Comparison of ENCODE assay signal across 9 cellular contexts in the genomic region with DNA sequence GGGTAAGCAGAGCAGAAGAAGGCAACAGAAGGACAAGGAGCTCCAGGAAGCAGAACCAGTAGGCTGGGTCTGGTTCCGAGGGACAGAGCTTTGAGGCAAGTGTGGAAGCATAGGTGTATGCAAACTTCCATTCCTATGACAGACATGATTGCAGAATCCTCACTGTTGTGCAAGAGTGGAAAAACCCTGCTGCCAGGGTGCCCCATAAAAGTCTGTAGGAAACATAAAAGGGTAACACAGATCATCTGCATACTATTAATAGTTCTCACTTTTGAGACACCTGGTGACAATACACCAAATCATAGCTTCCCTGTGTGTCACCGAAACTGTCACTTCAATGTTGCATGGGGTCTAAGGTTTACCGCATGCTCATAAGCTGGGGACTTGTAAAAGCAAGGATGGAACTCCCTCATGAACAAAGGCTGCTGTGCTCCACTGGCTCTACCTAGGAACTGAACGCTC. TPM values are rescaled to one million over a fixed set of nuclear protein-coding genes. Genes with fewer than 3 reads are reported as not detected.
DNase-seq lines count a peak whose midpoint lies in the region; ATAC-seq and TF ChIP-seq lines count a peak whose summit lies in the region.
"Had no signal": no experiment of that assay in that cellular context is flagged by ENCODE, and none has a peak within 500 bp of the region (broad histone marks: within the 10 kb centered on the region; RNA-seq: fewer than 3 reads in every experiment).

No MANE protein-coding gene starts in this region.

- no peak overlapping the region for H3K4me3 ChIP-seq in fibroblast of the aortic adventitia (ENCODE audit: low read depth, low read length)

- TF ChIP-seq CTCF in fibroblast of the aortic adventitia (IDR thresholded peaks at IDR 0.05; ENCODE audit: insufficient read depth, low read length): no peak

- DNase-seq in GF-D8 (lab: John Stamatoyannopoulos, UW): peak; percentile 9
- DNase-seq in fibroblast of the aortic adventitia (ENCODE audit: low read depth): peak; percentile 40
- no peak for DNase-seq in AG20443 (ENCODE audit: low spot score)
- DNase-seq in islet precursor cell: no peak
- DNase-seq in AG08396 (ENCODE audit: low spot score): no peak
- DNase-seq in ureter (ENCODE audit: low spot score): no peak
- DNase-seq: activated T-cell treated with anti-CD3 and anti-CD28 coated beads, Interleukin-2, amount 50 U/mL, for 48 hours had no signal

- ATAC-seq in GM19452 (IDR thresholded peaks at IDR 0.05; ENCODE audit: unreplicated experiment) (peak; percentile 58), HG03460 (IDR thresholded peaks at IDR 0.05; ENCODE audit: unreplicated experiment) (peak; percentile 62)

RNA-seq across cellular contexts. Expression of gene ARHGAP17, which starts 39.7 kb away (rescaled TPM):
- total RNA-seq in fibroblast of the aortic adventitia (ENCODE audit: low replicate concordance): 54.0 and 72.9 TPM in 2 replicates
- total RNA-seq in ureter: 64.7 TPM

Comparison
In these comparisons a context has a peak if more than half of its experiments do, and no peak if none do; other contexts are left out.
1. DNase-seq: peak in GF-D8 (single experiment) and fibroblast of the aortic adventitia (single experiment); none in AG20443 (single experiment), islet precursor cell (single experiment), AG08396 (single experiment) and ureter (single experiment).